ENCODE assay signal across 24 cellular contexts in genomic region chr13:84130739-84131138, GRCh38.
DNase-seq lines count a peak whose midpoint lies in the region; ATAC-seq, FAIRE-seq and TF ChIP-seq lines count a peak whose summit lies in the region.
"Had no signal": no experiment of that assay in that cellular context is flagged by ENCODE, and none has a peak within 500 bp of the region (broad histone marks: within the 10 kb centered on the region; RNA-seq: fewer than 3 reads in every experiment).

No MANE protein-coding gene starts in this region.

- no peak overlapping the region for H3K4me2 ChIP-seq in H1 (ENCODE audit: insufficient read depth in 1 of 2, low read depth in 2 of 2, low read length in 2 of 2)
- H3K4me2 ChIP-seq: PC-9 had no signal

- H3K27me3 ChIP-seq in H1 (replicated peaks in 1 of 4; ENCODE audit: control insufficient read depth in 3 of 4, extremely low read depth in 1 of 4, insufficient read depth in 3 of 4, low read length in 3 of 4) (no peaks in the 10 kb centered on the region), endodermal cell (ENCODE audit: control insufficient read depth, insufficient read depth, low read length, poor library complexity, severe bottlenecking) (no peaks in the 10 kb centered on the region)
- H3K27me3 ChIP-seq: SJSA1 had no signal

- H3K4me3 ChIP-seq in H1 (ENCODE audit: extremely low read depth in 1 of 4, insufficient read depth in 2 of 4, low read depth in 3 of 4, low read length in 4 of 4) = no peak overlapping the region
- H3K4me3 ChIP-seq in endodermal cell (ENCODE audit: low read length) = no peak overlapping the region
- H3K4me3 ChIP-seq: K562, PC-9, SJSA1 had no signal

- no peak overlapping the region for H2BK5ac ChIP-seq in H1 (ENCODE audit: low read depth, low read length)

- TF ChIP-seq EP300 in H1 (IDR thresholded peaks at IDR 0.05; ENCODE audit: borderline replicate concordance in 1 of 2, low read depth in 2 of 2, low read length in 2 of 2) = no peak

- H4K5ac ChIP-seq in H1 (ENCODE audit: insufficient read length, low read depth, low read length) = no peak overlapping the region

- no peak for TF ChIP-seq POLR2A in H1 (IDR thresholded peaks at IDR 0.05; ENCODE audit: control extremely low read depth in 1 of 2, low read depth in 2 of 2, low read length in 2 of 2)

- no peak overlapping the region for H3K23ac ChIP-seq in H1 (ENCODE audit: insufficient read length)

- H3K14ac ChIP-seq in H1 (ENCODE audit: insufficient read length) = no peak overlapping the region

- no peak overlapping the region for H3K27ac Mint-ChIP-seq in endodermal cell
- H3K27ac Mint-ChIP-seq: B cell; CD8-positive, alpha-beta memory T cell had no signal

- peak overlapping the region; percentile 31; the same call in 1 of the 2 replicates for H2AFZ ChIP-seq in H1 (ENCODE audit: low read length)
- H2AFZ ChIP-seq: PC-9 had no signal

- H3K79me2 ChIP-seq in H1 (ENCODE audit: control insufficient read depth in 1 of 2, insufficient read depth in 2 of 2, low read length in 2 of 2) = no peaks in the 10 kb centered on the region

- peak; percentile 6 for DNase-seq in EL
- DNase-seq in NCI-H146 (lab: John Stamatoyannopoulos, UW) = peak; percentile 35
- DNase-seq in H1 (ENCODE audit: low read depth in 1 of 2, low spot score in 2 of 2) = no peak
- DNase-seq in RCC 7860 (ENCODE audit: low spot score) = no peak
- DNase-seq in NOMO-1 treated with DMSO at 0.1 percent for 48 hours (lab: John Stamatoyannopoulos, UW; ENCODE audit: unreplicated experiment) = no peak
- DNase-seq in endodermal cell = no peak
- DNase-seq: CD8-positive, alpha-beta memory T cell; DMS79 treated with DMSO at 0.1 percent for 48 hours; Kasumi-1; NCI-H2081; NCI-H2227 treated with DMSO at 0.1 percent for 48 hours; NCI-H510A; NCI-H69; PC-9; Right ventricle myocardium superior; RPMI8226 had no signal

- H3K9me3 Mint-ChIP-seq in endodermal cell = no peaks in the 10 kb centered on the region
- H3K9me3 Mint-ChIP-seq: CD8-positive, alpha-beta memory T cell had no signal

- no peaks in the 10 kb centered on the region for H3K23me2 ChIP-seq in H1 (ENCODE audit: low read depth, low read length)

- TF ChIP-seq CTCF in H1 (IDR thresholded peaks at IDR 0.05; ENCODE audit: control extremely low read depth in 1 of 3, insufficient read depth in 1 of 3, low read depth in 1 of 3, low read length in 3 of 3) = no peak
- no peak for TF ChIP-seq CTCF in endodermal cell (conservative IDR thresholded peaks at IDR 0.05)

- TF ChIP-seq RAD21 in H1 (IDR thresholded peaks at IDR 0.05 in 1 of 2, conservative IDR thresholded peaks at IDR 0.05 in 1 of 2; ENCODE audit: low read depth in 2 of 2, low read length in 2 of 2) = no peak

- H3K18ac ChIP-seq in H1 (ENCODE audit: extremely low read depth, low read length) = no peak overlapping the region

- no peak overlapping the region for H4K91ac ChIP-seq in H1 (replicated peaks; ENCODE audit: insufficient read length, low read length)

- H3K36me3 ChIP-seq in H1 (ENCODE audit: control insufficient read depth in 2 of 4, insufficient read depth in 4 of 4, low read length in 3 of 4) = no peaks in the 10 kb centered on the region
- H3K36me3 ChIP-seq in endodermal cell (ENCODE audit: control insufficient read depth, insufficient read depth, low read length) = no peaks in the 10 kb centered on the region
- H3K36me3 ChIP-seq: SJSA1 had no signal

- H3K9ac ChIP-seq in H1 (replicated peaks in 1 of 4; ENCODE audit: extremely low read depth in 1 of 4, low read depth in 3 of 4, low read length in 3 of 4) (no peak overlapping the region), endodermal cell (ENCODE audit: extremely low read depth, low read length, poor library complexity, severe bottlenecking) (no peak overlapping the region)

- no peak overlapping the region for H3K4me3 Mint-ChIP-seq in endodermal cell
- H3K4me3 Mint-ChIP-seq: B cell; CD8-positive, alpha-beta memory T cell had no signal

- H3K27me3 Mint-ChIP-seq in endodermal cell (ENCODE audit: insufficient read depth) = no peaks in the 10 kb centered on the region
- H3K27me3 Mint-ChIP-seq: B cell; CD8-positive, alpha-beta memory T cell had no signal

- H3K79me1 ChIP-seq in H1 (ENCODE audit: low read depth, low read length) = no peaks in the 10 kb centered on the region

- H4K8ac ChIP-seq in H1 (ENCODE audit: extremely low read depth, insufficient read depth, low read length) = no peak overlapping the region

- H4K20me1 ChIP-seq in H1 (replicated peaks in 1 of 2; ENCODE audit: control insufficient read depth in 1 of 2, insufficient read depth in 2 of 2, low read length in 2 of 2) = no peaks in the 10 kb centered on the region

- H3K56ac ChIP-seq in H1 (replicated peaks; ENCODE audit: insufficient read length, low read depth, low read length) = no peak overlapping the region

- CTCF ChIA-PET in H1 (lab: Charles Lee; ENCODE audit: partially characterized antibody) = interaction anchor here (1.9 kb wide), 1 partner anchor 9 kb away, joined by 6 read pairs; no protein-coding TSS in a partner anchor

- no peak overlapping the region for H2BK20ac ChIP-seq in H1 (ENCODE audit: low read length)

- ATAC-seq in GM21447 (IDR thresholded peaks at IDR 0.05; ENCODE audit: unreplicated experiment) = no peak
- ATAC-seq: HCT116, K562 had no signal

- POLR2A ChIA-PET in H1 (lab: Charles Lee; ENCODE audit: partially characterized antibody) = no interaction called here

- FAIRE-seq in H1 (lab: Jason Lieb, UNC) (no peak), RCC 7860 (lab: Jason Lieb, UNC) (no peak)
- FAIRE-seq: G401.6, HTR-8/SVneo, K562 had no signal

- WGBS in H1 (ENCODE audit: extremely low coverage in 1 of 2, insufficient coverage in 1 of 2, insufficient read length in 1 of 2, insufficient replicate concordance in 2 of 2, low coverage in 1 of 2, low lambda C conversion rate in 2 of 2, missing lambda C conversion rate in 1 of 2), 2 experiments = 91% methylated on average over 1 of the region's 1 CpG; no CpG with 5 or more reads in 1 of the 2 experiments
- WGBS in endodermal cell (ENCODE audit: insufficient coverage in 1 of 2, insufficient read length in 1 of 2), 2 experiments = no CpG with 5 or more reads among the region's 1 CpG

- no peak overlapping the region for H3K4ac ChIP-seq in H1 (replicated peaks; ENCODE audit: insufficient read length, low read depth, low read length)

- no peaks in the 10 kb centered on the region for H3K36me3 Mint-ChIP-seq in endodermal cell (ENCODE audit: low read depth)
- H3K36me3 Mint-ChIP-seq: CD8-positive, alpha-beta memory T cell had no signal

- H3K27ac ChIP-seq in H1 (ENCODE audit: low read depth, low read length) = no peak overlapping the region
- H3K27ac ChIP-seq in endodermal cell (ENCODE audit: low read depth, low read length) = no peak overlapping the region
- H3K27ac ChIP-seq: C4-2B, PC-9, SJSA1 had no signal

- H3K4me1 Mint-ChIP-seq in endodermal cell = no peaks in the 10 kb centered on the region
- H3K4me1 Mint-ChIP-seq: B cell had no signal

- H3K4me1 ChIP-seq in H1 (replicated peaks in 1 of 4; ENCODE audit: control insufficient read depth in 3 of 4, insufficient read depth in 4 of 4, low read length in 3 of 4) = no peaks in the 10 kb centered on the region
- no peaks in the 10 kb centered on the region for H3K4me1 ChIP-seq in endodermal cell (ENCODE audit: control insufficient read depth, insufficient read depth, low read length)
- H3K4me1 ChIP-seq: SJSA1 had no signal

- no peak overlapping the region for H2AK5ac ChIP-seq in H1 (ENCODE audit: low read depth, low read length)

- H3K9me3 ChIP-seq in H1 (ENCODE audit: insufficient read depth in 2 of 2, low read depth in 1 of 2, low read length in 1 of 2) (no peaks in the 10 kb centered on the region), endodermal cell (ENCODE audit: control insufficient read depth, low read length) (no peaks in the 10 kb centered on the region)

- H2BK15ac ChIP-seq in H1 (ENCODE audit: low read length) = no peak overlapping the region

- no peak overlapping the region for H2BK12ac ChIP-seq in H1 (ENCODE audit: low read depth, low read length)

- H2BK120ac ChIP-seq in H1 (replicated peaks; ENCODE audit: low read depth, low read length) = peak overlapping the region; percentile 33

TF ChIP-seq in H1, 55 proteins besides CTCF, POLR2A, EP300 and RAD21:
- TF ChIP-seq SIX5 (IDR thresholded peaks at IDR 0.05; ENCODE audit: low read depth, low read length) = no peak

Comparison
In these comparisons a context has a peak if more than half of its experiments do, and no peak if none do; other contexts are left out.
1. DNase-seq: peak in EL (single experiment) and NCI-H146 (single experiment); none in H1 (0 of 2), RCC 7860 (single experiment), NOMO-1 treated with DMSO at 0.1 percent for 48 hours (single experiment) and endodermal cell (single experiment).